ENCODE assay signal across 8 cellular contexts in the genomic region with DNA sequence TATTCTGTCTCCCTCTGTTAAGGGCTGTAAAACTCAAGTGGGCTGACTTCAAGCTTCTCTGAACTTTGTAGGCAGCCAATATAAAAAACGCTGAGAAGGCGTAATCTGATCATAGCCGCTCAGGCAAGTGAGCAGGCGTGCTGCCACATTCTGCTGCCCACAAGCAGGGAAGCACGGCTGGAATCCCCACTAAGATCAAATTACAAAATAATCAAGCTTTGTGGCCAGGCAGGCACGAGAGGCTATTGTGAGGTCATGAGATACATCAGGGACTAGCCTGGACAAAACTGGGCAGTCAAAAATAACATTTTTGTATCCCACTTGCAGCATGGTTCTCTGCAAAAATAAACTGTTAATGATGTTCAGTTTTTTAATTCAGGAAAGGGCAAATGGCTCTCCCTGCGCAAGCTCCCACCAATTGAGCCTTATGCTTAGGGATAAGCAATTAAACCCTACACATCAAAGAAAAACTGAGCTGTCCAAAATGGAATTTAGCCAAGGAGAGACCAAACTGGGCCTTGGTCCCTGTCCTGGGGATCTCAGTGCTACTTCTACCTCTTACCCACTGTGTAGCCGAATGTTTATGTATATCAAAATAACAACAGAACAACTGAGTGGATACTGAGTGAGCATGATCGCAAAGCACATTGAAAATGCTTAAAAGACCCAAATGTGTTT.
DNase-seq lines count a peak whose midpoint lies in the region; ATAC-seq lines count a peak whose summit lies in the region.

No MANE protein-coding gene starts in this region.

- DNase-seq in DMS79 treated with DMSO at 0.1 percent for 48 hours (lab: John Stamatoyannopoulos, UW) (peak; percentile 96), NCI-H2227 treated with DMSO at 0.1 percent for 48 hours (lab: John Stamatoyannopoulos, UW) (peak; percentile 53), cerebellar cortex (ENCODE audit: low spot score) (peak; percentile 77), medulla oblongata (ENCODE audit: extremely low spot score) (peak; percentile 9)
- DNase-seq in activated CD4-positive, alpha-beta T cell treated with anti-CD3 and anti-CD28 coated beads, Interleukin-2, amount 50 U/mL, for 4 hours = no peak
- no peak for DNase-seq in effector CD8-positive, alpha-beta T cell (lab: John Stamatoyannopoulos, UW)

- ATAC-seq in GM21423 (IDR thresholded peaks at IDR 0.05; ENCODE audit: unreplicated experiment) (no peak), HG02970 (IDR thresholded peaks at IDR 0.05; ENCODE audit: low FRiP score, unreplicated experiment) (no peak)

Comparison
In these comparisons a context has a peak if more than half of its experiments do, and no peak if none do; other contexts are left out.
1. DNase-seq: peak in DMS79 treated with DMSO at 0.1 percent for 48 hours (single experiment), NCI-H2227 treated with DMSO at 0.1 percent for 48 hours (single experiment), cerebellar cortex (single experiment) and medulla oblongata (single experiment); none in activated CD4-positive, alpha-beta T cell treated with anti-CD3 and anti-CD28 coated beads, Interleukin-2, amount 50 U/mL, for 4 hours (0 of 2) and effector CD8-positive, alpha-beta T cell (single experiment).